In genomic region chr17:12789976-12790805, GRCh38 we compare ENCODE assay signal across 8 cellular contexts. TPM values are rescaled to one million over a fixed set of nuclear protein-coding genes. Genes with fewer than 3 reads are reported as not detected.
DNase-seq lines count a peak whose midpoint lies in the region; ATAC-seq and TF ChIP-seq lines count a peak whose summit lies in the region.

No MANE protein-coding gene starts in this region.

- peak overlapping the region; percentile 36 for H2AFZ ChIP-seq in SU-DHL-6 (ENCODE audit: low read depth, low read length, severe bottlenecking)

- H3K27me3 Mint-ChIP-seq in activated naive CD4-positive, alpha-beta T cell treated with anti-CD3 and anti-CD28 coated beads, Interleukin-2, amount 10 ng/mL, durations not matched to agents 7 days and 5 days, result peaks cover 35% of the 10 kb centered on the region

- no peak for TF ChIP-seq POLR2A in gastroesophageal sphincter (IDR thresholded peaks at IDR 0.05)

- H3K4me3 ChIP-seq in SU-DHL-6 (ENCODE audit: insufficient read depth, low read length, poor library complexity, severe bottlenecking) (peak overlapping the region; percentile 68), gastroesophageal sphincter (peak overlapping the region; percentile 51 to 78), rectal smooth muscle tissue (ENCODE audit: low read length) (peak overlapping the region; percentile 79)

- no peaks in the 10 kb centered on the region for H3K36me3 ChIP-seq in SU-DHL-6 (ENCODE audit: low read length)
- H3K36me3 ChIP-seq in gastroesophageal sphincter, result no peaks in the 10 kb centered on the region
- H3K36me3 ChIP-seq in rectal smooth muscle tissue (ENCODE audit: control insufficient read depth, insufficient read depth, low read length), result no peaks in the 10 kb centered on the region

- H3K9me3 ChIP-seq in SU-DHL-6 (ENCODE audit: insufficient read depth, low read length) (no peaks in the 10 kb centered on the region), gastroesophageal sphincter (no peaks in the 10 kb centered on the region)

- peaks cover 3% of the 10 kb centered on the region for H3K4me1 Mint-ChIP-seq in activated naive CD4-positive, alpha-beta T cell treated with anti-CD3 and anti-CD28 coated beads, Interleukin-2, amount 10 ng/mL, durations not matched to agents 7 days and 5 days

- H3K36me3 Mint-ChIP-seq in activated naive CD4-positive, alpha-beta T cell treated with anti-CD3 and anti-CD28 coated beads, Interleukin-2, amount 10 ng/mL, durations not matched to agents 7 days and 5 days, result no peaks in the 10 kb centered on the region

- H3K27ac ChIP-seq in SU-DHL-6 (ENCODE audit: low read depth, low read length) (no peak overlapping the region), gastroesophageal sphincter (peak overlapping the region in 3 of 4 donors; percentile 83 to 84 (median 84)), rectal smooth muscle tissue (ENCODE audit: low read depth, low read length) (no peak overlapping the region)

- H3K27ac Mint-ChIP-seq in activated naive CD4-positive, alpha-beta T cell treated with anti-CD3 and anti-CD28 coated beads, Interleukin-2, amount 10 ng/mL, durations not matched to agents 7 days and 5 days, result no peak overlapping the region

- H3K27me3 ChIP-seq in SU-DHL-6 (ENCODE audit: low read length), result no peaks in the 10 kb centered on the region
- no peaks in the 10 kb centered on the region for H3K27me3 ChIP-seq in gastroesophageal sphincter
- H3K27me3 ChIP-seq in rectal smooth muscle tissue (ENCODE audit: control insufficient read depth, insufficient read depth, low read length), result no peaks in the 10 kb centered on the region

- WGBS in gastroesophageal sphincter (ENCODE audit: low coverage in 1 of 2), 2 donors, result 15 to 49% methylated on average over 9 to 31 of the region's 40 CpGs

- no peak for DNase-seq in activated naive CD4-positive, alpha-beta T cell treated with anti-CD3 and anti-CD28 coated beads, Interleukin-2, amount 10 ng/mL, durations not matched to agents 7 days and 5 days
- DNase-seq in activated naive CD4-positive, alpha-beta T cell treated with Interleukin-2 at 50 U/mL for 16 hours, result no peak
- DNase-seq in effector CD4-positive, alpha-beta T cell, result no peak
- no peak for DNase-seq in kidney glomerular epithelial cell (lab: John Stamatoyannopoulos, UW)
- no peak for DNase-seq in activated gamma-delta T cell treated with Interleukin-2 at 50 U/mL for 16 hours

- ATAC-seq in gastroesophageal sphincter, result peak; percentile 29

- peaks cover 0 to 21% (median 7%) of the 10 kb centered on the region in 3 donors for H3K4me1 ChIP-seq in gastroesophageal sphincter
- H3K4me1 ChIP-seq in rectal smooth muscle tissue (ENCODE audit: control insufficient read depth, insufficient read depth, low read length), result no peaks in the 10 kb centered on the region

- no peaks in the 10 kb centered on the region for H3K9me2 ChIP-seq in SU-DHL-6 (replicated peaks; ENCODE audit: insufficient read depth, low read length)

- no peaks in the 10 kb centered on the region for H3K79me2 ChIP-seq in SU-DHL-6 (ENCODE audit: insufficient read depth, low read length)

- H3K9me3 Mint-ChIP-seq in activated naive CD4-positive, alpha-beta T cell treated with anti-CD3 and anti-CD28 coated beads, Interleukin-2, amount 10 ng/mL, durations not matched to agents 7 days and 5 days, result no peaks in the 10 kb centered on the region

- CTCF ChIA-PET in activated naive CD4-positive, alpha-beta T cell treated with anti-CD3 and anti-CD28 coated beads, Interleukin-2, amount 10 ng/mL, durations not matched to agents 7 days and 5 days (lab: Charles Lee), result no interaction called here

- H3K9ac ChIP-seq in SU-DHL-6 (ENCODE audit: low read length) (peak overlapping the region; percentile 60), rectal smooth muscle tissue (ENCODE audit: low read length) (no peak overlapping the region)

- TF ChIP-seq CTCF in SU-DHL-6 (IDR thresholded peaks at IDR 0.05; ENCODE audit: insufficient read depth, low read length, poor library complexity, severe bottlenecking) (no peak), gastroesophageal sphincter (IDR thresholded peaks at IDR 0.05) (no peak)

- no peak for TF ChIP-seq EP300 in gastroesophageal sphincter (IDR thresholded peaks at IDR 0.05)

- H3F3A ChIP-seq in SU-DHL-6 (ENCODE audit: insufficient read depth), result no peaks in the 10 kb centered on the region

- peak overlapping the region; percentile 50 for H3K4me2 ChIP-seq in SU-DHL-6 (ENCODE audit: low read depth, low read length, poor library complexity, severe bottlenecking)

- peak overlapping the region; percentile 63 for H3K4me3 Mint-ChIP-seq in activated naive CD4-positive, alpha-beta T cell treated with anti-CD3 and anti-CD28 coated beads, Interleukin-2, amount 10 ng/mL, durations not matched to agents 7 days and 5 days

- H4K20me1 ChIP-seq in SU-DHL-6 (ENCODE audit: low read depth, low read length), result 0 out of 2 replicates have a peak, but pooled peaks cover 3% of the 10 kb centered on the region

RNA-seq across cellular contexts. Expression of gene ARHGAP44, which starts 0.9 kb away (rescaled TPM):
- 10 to 100 TPM in 1 of 4 donors, 1 to 10 TPM in 3; 4.7 to 12.5 (median 6.5) TPM for total RNA-seq in gastroesophageal sphincter

Comparison
In these comparisons a context has a peak if more than half of its experiments do, and no peak if none do; other contexts are left out.
1. H3K27ac ChIP-seq: peak in gastroesophageal sphincter (3 of 4); none in SU-DHL-6 (single experiment) and rectal smooth muscle tissue (single experiment).
2. Peak in every context shown above with its lines, with median percentiles within 50 percentile points of each other: H3K4me3 ChIP-seq.